In genomic region chr6:24403501-24403824, GRCh38 we compare ENCODE assay signal across 9 cellular contexts. TPM values are rescaled to one million over a fixed set of nuclear protein-coding genes. Genes with fewer than 3 reads are reported as not detected.
DNase-seq lines count a peak whose midpoint lies in the region; ATAC-seq and TF ChIP-seq lines count a peak whose summit lies in the region.
"Had no signal": no experiment of that assay in that cellular context is flagged by ENCODE, and none has a peak within 500 bp of the region (broad histone marks: within the 10 kb centered on the region; RNA-seq: fewer than 3 reads in every experiment).

No MANE protein-coding gene starts in this region.

- no TSS peak for BruUV-seq in Panc1 (replicated peaks; lab: Mats Ljungman, UMichigan)

- peaks cover 14% of the 10 kb centered on the region for H3K4me1 ChIP-seq in Panc1 (ENCODE audit: control insufficient read depth, insufficient read depth, low read length)
- H3K4me1 ChIP-seq in esophagus squamous epithelium = peaks cover 5 to 30% (median 8%) of the 10 kb centered on the region in 3 donors

- H3K9me3 ChIP-seq in Panc1 (ENCODE audit: control insufficient read depth, insufficient read depth, low read depth, low read length) (no peaks in the 10 kb centered on the region), esophagus squamous epithelium (no peaks in the 10 kb centered on the region)

- no peak for DNase-seq in Panc1 (ENCODE audit: low read depth, low spot score)
- DNase-seq in esophagus squamous epithelium (lab: John Stamatoyannopoulos, UW) = no peak
- peak; percentile 43 for DNase-seq in renal cortical epithelial cell (ENCODE audit: low read depth)
- no peak for DNase-seq in putamen (ENCODE audit: low spot score)
- DNase-seq in erythroblast (lab: John Stamatoyannopoulos, UW) = no peak
- DNase-seq in T-helper 9 cell = no peak
- no peak for DNase-seq in stimulated activated CD4-positive, alpha-beta T cell treated with anti-CD3 and anti-CD28 coated beads, Interleukin-1b, Interleukin-23, amount 100 ng/mL, for 48 hours

- ATAC-seq in Panc1 = no peak

- no peak for TF ChIP-seq CTCF in GM12875 (IDR thresholded peaks at IDR 0.05; ENCODE audit: borderline replicate concordance, insufficient read depth, low read depth, low read length)
- no peak for TF ChIP-seq CTCF in Panc1 (IDR thresholded peaks at IDR 0.05)
- TF ChIP-seq CTCF in esophagus squamous epithelium (IDR thresholded peaks at IDR 0.05) = no peak

- H3K36me3 ChIP-seq in Panc1 (ENCODE audit: control insufficient read depth, insufficient read depth, low read length) (peaks cover 13% of the 10 kb centered on the region), esophagus squamous epithelium (peaks cover 0 to 35% (median 2%) of the 10 kb centered on the region in 3 donors)

- intact Hi-C loops in Panc1 (cut with micrococcal nuclease; ENCODE audit: unreplicated experiment) = loop anchor here (2.0 kb wide), 1 partner anchor 45 kb away; the partner anchor contains the start of gene DCDC2
- intact Hi-C loops in esophagus squamous epithelium (cut with DNase I) = no loop called here

- H3K27ac ChIP-seq in Panc1 (ENCODE audit: low read length) (peak overlapping the region; percentile 68), esophagus squamous epithelium (peak overlapping the region; percentile 80 to 89 (median 86))

- no peak for TF ChIP-seq POLR2A in esophagus squamous epithelium (IDR thresholded peaks at IDR 0.05)
- TF ChIP-seq POLR2A in erythroblast (IDR thresholded peaks at IDR 0.05; ENCODE audit: low read length) = no peak

- H3K4me3 ChIP-seq in GM12875 (ENCODE audit: low read depth, low read length) (peak overlapping the region; percentile 63), Panc1 (ENCODE audit: low read depth in 2 of 2, low read length in 2 of 2) (peak overlapping the region; percentile 69 to 95), esophagus squamous epithelium (peak overlapping the region; percentile 91 to 100 (median 96))

- CTCF ChIA-PET in Panc1 (lab: Charles Lee) = no interaction called here

- in situ Hi-C loops in Panc1 (cut with HindIII; ENCODE audit: low pct_unique_long_range_greater_than_20kb, low sequenced_read_pairs) = no loop called here

- POLR2A ChIA-PET in Panc1 (lab: Charles Lee) = no interaction called here

- 2 to 5% methylated on average over 11 of the region's 12 CpGs for WGBS in esophagus squamous epithelium, 2 donors

- no peaks in the 10 kb centered on the region for H3K27me3 ChIP-seq in Panc1 (ENCODE audit: control insufficient read depth, insufficient read depth, low read length)
- peaks cover 0 to 16% (median 0%) of the 10 kb centered on the region in 4 donors for H3K27me3 ChIP-seq in esophagus squamous epithelium

RNA-seq across cellular contexts. Expression of gene MRS2, which starts 0.7 kb away (rescaled TPM):
- 26.0 TPM for total RNA-seq in Panc1 (2021; ENCODE audit: unreplicated experiment)
- 17.9 TPM for polyA plus RNA-seq in Panc1 (2012; ENCODE audit: insufficient read length)
- total RNA-seq in esophagus squamous epithelium = 10 to 100 TPM; 21.3 to 34.4 (median 29.3) TPM
- 55.6 and 58.9 TPM in 2 replicates for total RNA-seq in renal cortical epithelial cell

RNA-seq across cellular contexts. Expression of gene DCDC2, which starts 45.6 kb away (rescaled TPM):
- total RNA-seq in Panc1 (2021; ENCODE audit: unreplicated experiment) = 0.15 TPM
- 0.18 TPM for polyA plus RNA-seq in Panc1 (2012; ENCODE audit: insufficient read length)
- under 1 TPM in 1 of 4 donors, not detected in 3; 0.15 TPM for total RNA-seq in esophagus squamous epithelium
- 286 and 494 TPM in 2 replicates for total RNA-seq in renal cortical epithelial cell
- total RNA-seq: lung microvascular endothelial cell had no signal

Comparison
In these comparisons a context has a peak if more than half of its experiments do, and no peak if none do; other contexts are left out.
1. RNA of gene DCDC2, which starts 45.6 kb away (total RNA-seq): 286 to 494 TPM in renal cortical epithelial cell; 0.15 TPM in Panc1 (single experiment) and 0.15 TPM in esophagus squamous epithelium; every median in the first group is over 100 times any median in the second.
2. Peak in every context shown above with its lines, with median percentiles within 50 percentile points of each other: H3K4me3 ChIP-seq.